17 cellular contexts compared by ENCODE assay signal in genomic region chr13:109789262-109789661, GRCh38. TPM values are rescaled to one million over a fixed set of nuclear protein-coding genes. Genes with fewer than 3 reads are reported as not detected.
DNase-seq lines count a peak whose midpoint lies in the region; ATAC-seq, FAIRE-seq and TF ChIP-seq lines count a peak whose summit lies in the region.
"Had no signal": no experiment of that assay in that cellular context is flagged by ENCODE, and none has a peak within 500 bp of the region (broad histone marks: within the 10 kb centered on the region; RNA-seq: fewer than 3 reads in every experiment).

No MANE protein-coding gene starts in this region.

- TF ChIP-seq RAD21 in A549 (conservative IDR thresholded peaks at IDR 0.05 in 1 of 2, IDR thresholded peaks at IDR 0.05 in 1 of 2), result no peak

- H3K4me1 ChIP-seq in A549 (peaks cover 36% of the 10 kb centered on the region), DND-41 (ENCODE audit: insufficient read depth, low read length) (peaks cover 69% of the 10 kb centered on the region)

- DNase-seq in A549 (ENCODE audit: low read depth in 1 of 2, low spot score in 1 of 2) (no peak), DND-41 (no peak), T-cell (no peak), midbrain (lab: John Stamatoyannopoulos, UW) (peak; percentile 66), NK-92 (lab: John Stamatoyannopoulos, UW; ENCODE audit: unreplicated experiment) (no peak), nephron progenitor cell (no peak)
- DNase-seq in activated T-helper 1 cell treated with anti-CD3 and anti-CD28 coated beads, Interleukin-12 subunit alpha, Interleukin-12 subunit beta, Interleukin-2, Interleukin-4 antibody, amounts not matched to agents 30 ng/mL and 10 ng/mL and 1 ng/mL, durations not matched to agents 14 hours and 24 hours and 36 hours (ENCODE audit: low spot score), result no peak
- DNase-seq: activated T-cell treated with anti-CD3 and anti-CD28 coated beads, Interleukin-2, amount 50 U/mL, for 1 hour; Peyer's patch; stimulated activated CD8-positive, alpha-beta memory T cell treated with anti-CD3 and anti-CD28 coated beads, Interleukin-4, amount 100 ng/mL, for 48 hours; WERI-Rb-1 had no signal

- H3K4me1 Mint-ChIP-seq in T-cell (peaks cover 21 to 26% (median 23%) of the 10 kb centered on the region in 3 donors), nephron progenitor cell (peaks cover 21% of the 10 kb centered on the region)
- H3K4me1 Mint-ChIP-seq in activated T-helper 1 cell treated with anti-CD3 and anti-CD28 coated beads, Interleukin-12 subunit alpha, Interleukin-12 subunit beta, Interleukin-2, Interleukin-4 antibody, amounts not matched to agents 30 ng/mL and 10 ng/mL and 1 ng/mL, durations not matched to agents 14 hours and 24 hours and 36 hours (ENCODE audit: low read depth), result peaks cover 12% of the 10 kb centered on the region

- TF ChIP-seq EP300 in A549 (IDR thresholded peaks at IDR 0.05), result no peak

- H3K27ac Mint-ChIP-seq in T-cell (peak overlapping the region; percentile 30 to 65), nephron progenitor cell (no peak overlapping the region)
- H3K27ac Mint-ChIP-seq in activated T-helper 1 cell treated with anti-CD3 and anti-CD28 coated beads, Interleukin-12 subunit alpha, Interleukin-12 subunit beta, Interleukin-2, Interleukin-4 antibody, amounts not matched to agents 30 ng/mL and 10 ng/mL and 1 ng/mL, durations not matched to agents 14 hours and 24 hours and 36 hours, result no peak overlapping the region
- H3K27ac Mint-ChIP-seq: GM23338 had no signal

- H3K36me3 Mint-ChIP-seq in T-cell (no peaks in the 10 kb centered on the region), nephron progenitor cell (ENCODE audit: low read depth) (no peaks in the 10 kb centered on the region)
- H3K36me3 Mint-ChIP-seq in activated T-helper 1 cell treated with anti-CD3 and anti-CD28 coated beads, Interleukin-12 subunit alpha, Interleukin-12 subunit beta, Interleukin-2, Interleukin-4 antibody, amounts not matched to agents 30 ng/mL and 10 ng/mL and 1 ng/mL, durations not matched to agents 14 hours and 24 hours and 36 hours (ENCODE audit: low read depth), result no peaks in the 10 kb centered on the region

- CTCF ChIA-PET in A549 (lab: Yijun Ruan, JAX), result interaction anchor here (0.8 to 0.9 kb wide), 2 partner anchors 331 to 874 kb away, joined by 3 read pairs; no protein-coding TSS in a partner anchor
- CTCF ChIA-PET in T-cell (lab: Charles Lee), result interaction anchor here (0.6 to 1.5 kb wide), 4 partner anchors 10 to 1519 kb away, joined by 4 to 8 read pairs (median 6); no protein-coding TSS in a partner anchor

- 36% methylated on average over 2 of the region's 2 CpGs for WGBS in A549 (ENCODE audit: missing lambda C conversion rate)

- peak overlapping the region; percentile 77; the same call in 2 of the 3 replicates for H3K4me2 ChIP-seq in A549
- 0 out of 2 replicates have a peak overlapping the region, but pooled peaks have one; percentile 0 for H3K4me2 ChIP-seq in DND-41 (ENCODE audit: insufficient read depth, low read length)
- H3K4me2 ChIP-seq: GM23338 had no signal

- H2AFZ ChIP-seq in DND-41 (ENCODE audit: low read depth, low read length), result peak overlapping the region; percentile 45; the same call in 1 of the 2 replicates
- H2AFZ ChIP-seq: GM23338 had no signal

- H3K4me3 ChIP-seq in A549, result no peak overlapping the region
- no peak overlapping the region for H3K4me3 ChIP-seq in DND-41 (ENCODE audit: low read depth in 1 of 2, low read length in 2 of 2)
- H3K4me3 ChIP-seq: GM23338, Peyer's patch had no signal

- H3K36me3 ChIP-seq in DND-41 (ENCODE audit: insufficient read depth, low read length), result no peaks in the 10 kb centered on the region

- H3K9ac ChIP-seq in DND-41 (ENCODE audit: low read depth, low read length), result 0 out of 2 replicates have a peak overlapping the region, but pooled peaks have one; percentile 3

- TF ChIP-seq CTCF in A549 (IDR thresholded peaks at IDR 0.05) (no peak), DND-41 (IDR thresholded peaks at IDR 0.05; ENCODE audit: borderline replicate concordance, extremely low read depth, low read length, poor library complexity, severe bottlenecking) (no peak), nephron progenitor cell (IDR thresholded peaks at IDR 0.05) (no peak)

- H3K27me3 Mint-ChIP-seq in T-cell, result peaks cover 3 to 7% of the 10 kb centered on the region in 2 donors
- peaks cover 16% of the 10 kb centered on the region for H3K27me3 Mint-ChIP-seq in nephron progenitor cell (ENCODE audit: low read depth, poor library complexity)
- H3K27me3 Mint-ChIP-seq in activated T-helper 1 cell treated with anti-CD3 and anti-CD28 coated beads, Interleukin-12 subunit alpha, Interleukin-12 subunit beta, Interleukin-2, Interleukin-4 antibody, amounts not matched to agents 30 ng/mL and 10 ng/mL and 1 ng/mL, durations not matched to agents 14 hours and 24 hours and 36 hours (ENCODE audit: insufficient read depth), result peaks cover 29% of the 10 kb centered on the region

- no peak for TF ChIP-seq POLR2A in A549 (IDR thresholded peaks at IDR 0.05; ENCODE audit: low read length)

- H3K27ac ChIP-seq in A549 (peak overlapping the region in 1 of 2 experiments; percentile 3; a peak in 1 of 6 replicates), DND-41 (ENCODE audit: low read length) (peak overlapping the region; percentile 76)
- H3K27ac ChIP-seq: C4-2B, Peyer's patch, WERI-Rb-1 had no signal

- H3K9me3 Mint-ChIP-seq in T-cell (no peaks in the 10 kb centered on the region), nephron progenitor cell (no peaks in the 10 kb centered on the region)
- H3K9me3 Mint-ChIP-seq in activated T-helper 1 cell treated with anti-CD3 and anti-CD28 coated beads, Interleukin-12 subunit alpha, Interleukin-12 subunit beta, Interleukin-2, Interleukin-4 antibody, amounts not matched to agents 30 ng/mL and 10 ng/mL and 1 ng/mL, durations not matched to agents 14 hours and 24 hours and 36 hours, result no peaks in the 10 kb centered on the region
- H3K9me3 Mint-ChIP-seq: GM23338 had no signal

- FAIRE-seq in A549 (lab: Jason Lieb, UNC), result no peak
- FAIRE-seq: bronchial epithelial cell, GM19239 had no signal

- POLR2A ChIA-PET in A549 (lab: Yijun Ruan, JAX), result no interaction called here
- POLR2A ChIA-PET in T-cell (lab: Charles Lee), result interaction anchor here in 1 of 2 donors (1.0 kb wide), 1 partner anchor 10 kb away, joined by 4 read pairs; no protein-coding TSS in a partner anchor

- no peaks in the 10 kb centered on the region for H3K27me3 ChIP-seq in DND-41 (ENCODE audit: insufficient read depth, low read length, poor library complexity)
- H3K27me3 ChIP-seq: Peyer's patch had no signal

- no peaks in the 10 kb centered on the region for H4K20me1 ChIP-seq in DND-41 (ENCODE audit: insufficient read depth, low read length)

- H3K9me3 ChIP-seq in A549, result no peaks in the 10 kb centered on the region
- H3K9me3 ChIP-seq in DND-41 (ENCODE audit: insufficient read depth, low read length, severe bottlenecking), result no peaks in the 10 kb centered on the region
- H3K9me3 ChIP-seq: Peyer's patch had no signal

- H3K79me2 ChIP-seq in DND-41 (ENCODE audit: insufficient read depth, low read length), result 0 out of 2 replicates have a peak, but pooled peaks cover 2% of the 10 kb centered on the region

- no peak overlapping the region for H3K4me3 Mint-ChIP-seq in T-cell
- H3K4me3 Mint-ChIP-seq in nephron progenitor cell, result no peak overlapping the region
- H3K4me3 Mint-ChIP-seq in activated T-helper 1 cell treated with anti-CD3 and anti-CD28 coated beads, Interleukin-12 subunit alpha, Interleukin-12 subunit beta, Interleukin-2, Interleukin-4 antibody, amounts not matched to agents 30 ng/mL and 10 ng/mL and 1 ng/mL, durations not matched to agents 14 hours and 24 hours and 36 hours, result no peak overlapping the region

- intact Hi-C loops in activated T-helper 1 cell treated with anti-CD3 and anti-CD28 coated beads, Interleukin-12 subunit alpha, Interleukin-12 subunit beta, Interleukin-2, Interleukin-4 antibody, amounts not matched to agents 30 ng/mL and 10 ng/mL and 1 ng/mL, durations not matched to agents 14 hours and 24 hours and 36 hours (cut with micrococcal nuclease), result loop anchor here (5.0 to 10.0 kb wide), 3 partner anchors 217 to 1522 kb away; partner anchors contain the start of genes NAXD and TNFSF13B

- no peak for ATAC-seq in A549
- ATAC-seq in DND-41 (ENCODE audit: insufficient read depth, low read depth), result no peak
- ATAC-seq in T-cell (replicated peaks in 1 of 4), result no peak
- no peak for ATAC-seq in HG03565 (IDR thresholded peaks at IDR 0.05; ENCODE audit: unreplicated experiment)
- ATAC-seq: esophagus mucosa, GM23338 had no signal

TF ChIP-seq in A549, 52 proteins besides CTCF, POLR2A, EP300 and RAD21 (continues in another document):
- TF ChIP-seq MAX (IDR thresholded peaks at IDR 0.05) (no peak), HOXA7 (CRISPR knock-in tag; IDR thresholded peaks at IDR 0.05) (no peak), POLR2AphosphoS2 (conservative IDR thresholded peaks at IDR 0.05; ENCODE audit: low read length) (no peak), MYC (IDR thresholded peaks at IDR 0.05; ENCODE audit: borderline replicate concordance, low read length) (no peak), FOSB (CRISPR knock-in tag; IDR thresholded peaks at IDR 0.05) (no peak), MAFK (IDR thresholded peaks at IDR 0.05; ENCODE audit: partially characterized antibody) (no peak), E2F6 (IDR thresholded peaks at IDR 0.05; ENCODE audit: borderline replicate concordance, low read depth) (no peak), KDM1A (IDR thresholded peaks at IDR 0.05; ENCODE audit: low read depth) (no peak)

RNA-seq across cellular contexts. Expression of gene IRS2, which starts 2.9 kb away (rescaled TPM):
- 12.3 and 15.6 TPM in 2 replicates for polyA plus RNA-seq in A549 (2011; rRNA removed)
- 7.6 and 12.9 TPM in 2 replicates for polyA plus RNA-seq in A549 (2012; cell fraction: cytosol; rRNA removed)
- polyA plus RNA-seq in A549 (2012; cell fraction: nucleus; rRNA removed), result 10.8 and 17.5 TPM in 2 replicates
- 3.9 to 5.2 TPM (median 4.8 TPM) in 3 replicates for polyA plus RNA-seq in A549 (2017; fragmentation: RNase III; extraction: RNeasy Plus Mini Kit Qiagen cat#74134 plus additional on column Dnase treatment)
- 11.7 and 12.6 TPM in 2 replicates for polyA minus RNA-seq in A549 (2011; rRNA and poly(A)+ RNA removed)
- 10 to 100 TPM; 22.1 to 95.7 (median 25.7) TPM for total RNA-seq in T-cell
- total RNA-seq in activated T-helper 1 cell treated with anti-CD3 and anti-CD28 coated beads, Interleukin-12 subunit alpha, Interleukin-12 subunit beta, Interleukin-2, Interleukin-4 antibody, amounts not matched to agents 30 ng/mL and 10 ng/mL and 1 ng/mL, durations not matched to agents 14 hours and 24 hours and 36 hours, result 3.9 and 4.3 TPM in 2 replicates

Comparison
In these comparisons a context has a peak if more than half of its experiments do, and no peak if none do; other contexts are left out.
1. H3K27ac Mint-ChIP-seq: peak in T-cell (2 of 2); none in nephron progenitor cell (single experiment) and activated T-helper 1 cell treated with anti-CD3 and anti-CD28 coated beads, Interleukin-12 subunit alpha, Interleukin-12 subunit beta, Interleukin-2, Interleukin-4 antibody, amounts not matched to agents 30 ng/mL and 10 ng/mL and 1 ng/mL, durations not matched to agents 14 hours and 24 hours and 36 hours (single experiment).